Comparison of ENCODE assay signal across 7 cellular contexts in genomic region chr4:174522183-174523002, GRCh38. TPM values are rescaled to one million over a fixed set of nuclear protein-coding genes. Genes with fewer than 3 reads are reported as not detected.
A peak's percentile ranks its signal among the peaks of the same experiment; 100 is the strongest.
DNase-seq lines count a peak whose midpoint lies in the region; ATAC-seq and TF ChIP-seq lines count a peak whose summit lies in the region.

Gene HPGD, minus strand, starts transcription at chr4:174522488. Its CDS starts 37 bp downstream, at chr4:174522451.

- H3K18ac ChIP-seq in neuronal stem cell (ENCODE audit: low read length), result peak within 1 kb of the TSS; percentile 35

- DNase-seq in NOMO-1 treated with dmso at 0.1 percent for 144 hours (lab: John Stamatoyannopoulos, UW; ENCODE audit: unreplicated experiment), result peak; percentile 76
- peak; percentile 72 to 75 for DNase-seq in activated T-cell treated with anti-CD3 and anti-CD28 coated beads, Interleukin-2, amount 50 U/mL, for 48 hours
- peak; percentile 5 for DNase-seq in fibroblast of villous mesenchyme (ENCODE audit: low read depth)
- peak; percentile 61 for DNase-seq in neuronal stem cell (ENCODE audit: low spot score)

- no peak within 1 kb of the TSS for H3K27ac ChIP-seq in neuronal stem cell (replicated peaks; ENCODE audit: low read length)
- H3K27ac ChIP-seq in thymus (ENCODE audit: low read depth), result peak within 1 kb of the TSS; percentile 86

- no peak within 1 kb of the TSS for H2BK5ac ChIP-seq in neuronal stem cell (ENCODE audit: low read length)

- no peaks in the 10 kb centered on the region for H3K9me3 ChIP-seq in neuronal stem cell (replicated peaks in 1 of 2; ENCODE audit: control insufficient read depth in 2 of 2, insufficient read depth in 1 of 2, low read depth in 1 of 2, low read length in 2 of 2)
- H3K9me3 ChIP-seq in thymus (ENCODE audit: control insufficient read depth), result no peaks in the 10 kb centered on the region

- H3K14ac ChIP-seq in neuronal stem cell (ENCODE audit: low read length), result no peak within 1 kb of the TSS

- no peak within 1 kb of the TSS for H4K91ac ChIP-seq in neuronal stem cell (ENCODE audit: low read depth, low read length, poor library complexity)

- H3K27me3 ChIP-seq in neuronal stem cell (ENCODE audit: control insufficient read depth in 3 of 3, insufficient read depth in 3 of 3, low read depth in 1 of 3, low read length in 3 of 3) (peaks cover 0 to 56% (median 17%) of the 10 kb centered on the region in 3 experiments), thymus (ENCODE audit: control insufficient read depth, insufficient read depth) (no peaks in the 10 kb centered on the region)

- peak within 1 kb of the TSS; percentile 91 for H3K9ac ChIP-seq in neuronal stem cell (ENCODE audit: low read depth, low read length, poor library complexity)

- no peak within 1 kb of the TSS for H4K8ac ChIP-seq in neuronal stem cell (ENCODE audit: low read depth, low read length)

- peak within 1 kb of the TSS; percentile 93 for H2AFZ ChIP-seq in neuronal stem cell (ENCODE audit: low read length)

- H3K4me2 ChIP-seq in neuronal stem cell (ENCODE audit: insufficient read depth, low read length, poor library complexity, severe bottlenecking), result peak within 1 kb of the TSS; percentile 99

- TF ChIP-seq CTCF in fibroblast of villous mesenchyme (IDR thresholded peaks at IDR 0.05; ENCODE audit: insufficient read depth, low read depth, low read length), result no peak

- H3K4me3 ChIP-seq in fibroblast of villous mesenchyme (ENCODE audit: low read depth, low read length) (peak within 1 kb of the TSS; percentile 51), neuronal stem cell (ENCODE audit: low read length in 2 of 2) (peak within 1 kb of the TSS; percentile 43 to 80), thymus (ENCODE audit: low read length) (peak within 1 kb of the TSS; percentile 59)

- H3K4me1 ChIP-seq in neuronal stem cell (ENCODE audit: control insufficient read depth in 2 of 2, insufficient read depth in 1 of 2, low read depth in 1 of 2, low read length in 2 of 2) (peaks cover 0 to 6% of the 10 kb centered on the region in 2 donors), thymus (ENCODE audit: control insufficient read depth, insufficient read depth, low read length) (peaks cover 4% of the 10 kb centered on the region)

- no peaks in the 10 kb centered on the region for H3K79me1 ChIP-seq in neuronal stem cell (ENCODE audit: low read depth, low read length)

- H2AK5ac ChIP-seq in neuronal stem cell (ENCODE audit: low read depth, low read length), result no peak within 1 kb of the TSS

- H3K23ac ChIP-seq in neuronal stem cell (ENCODE audit: low read depth, low read length, poor library complexity), result peak within 1 kb of the TSS; percentile 25

- WGBS in neuronal stem cell (ENCODE audit: extremely low coverage in 2 of 2, insufficient read length in 2 of 2, insufficient replicate concordance in 1 of 2), 2 donors, result no CpG with 5 or more reads among the region's 60 CpGs
- under 1% methylated on average over 60 of the region's 60 CpGs for WGBS in thymus

- H2BK12ac ChIP-seq in neuronal stem cell (ENCODE audit: low read length), result no peak within 1 kb of the TSS

- H2BK15ac ChIP-seq in neuronal stem cell (ENCODE audit: low read length), result no peak within 1 kb of the TSS

- ATAC-seq in GM18873 (IDR thresholded peaks at IDR 0.05; ENCODE audit: low FRiP score, unreplicated experiment) (peak; percentile 68), HG03045 (IDR thresholded peaks at IDR 0.05; ENCODE audit: unreplicated experiment) (peak; percentile 75)

- no peaks in the 10 kb centered on the region for H3K36me3 ChIP-seq in neuronal stem cell (replicated peaks in 1 of 2; ENCODE audit: control insufficient read depth in 2 of 2, insufficient read depth in 2 of 2, low read length in 2 of 2)
- H3K36me3 ChIP-seq in thymus (ENCODE audit: control insufficient read depth, insufficient read depth), result no peaks in the 10 kb centered on the region

- H2BK120ac ChIP-seq in neuronal stem cell (ENCODE audit: low read depth, low read length), result no peak within 1 kb of the TSS

- no peak within 1 kb of the TSS for H3K4ac ChIP-seq in neuronal stem cell (ENCODE audit: low read length)

RNA-seq across cellular contexts. Expression of gene HPGD, which starts in this region (rescaled TPM):
- 0.97 TPM in 1 of 2 replicates, not detected in the other for total RNA-seq in fibroblast of villous mesenchyme
- polyA plus RNA-seq in neuronal stem cell (2013, experiment 1 of 2), result 0.18 TPM
- 0.15 TPM for polyA plus RNA-seq in neuronal stem cell (2013, experiment 2 of 2)
- 24.7 TPM for polyA plus RNA-seq in thymus

Comparison
In these comparisons a context has a peak if more than half of its experiments do, and no peak if none do; other contexts are left out.
1. Peak in DNase-seq and H3K4me3 ChIP-seq in fibroblast of villous mesenchyme; RNA of the gene not detected or under 1 TPM.
2. DNase-seq: peak in every context shown above with its lines; median percentile 76 in NOMO-1 treated with dmso at 0.1 percent for 144 hours; 74 in activated T-cell treated with anti-CD3 and anti-CD28 coated beads, Interleukin-2, amount 50 U/mL, for 48 hours; 61 in neuronal stem cell; 5 in fibroblast of villous mesenchyme.